16 cellular contexts compared by ENCODE assay signal in genomic region chr7:148472406-148472805, GRCh38.
"Had no signal": no experiment of that assay in that cellular context is flagged by ENCODE, and none has a peak within 500 bp of the region (broad histone marks: within the 10 kb centered on the region; RNA-seq: fewer than 3 reads in every experiment).

No MANE protein-coding gene starts in this region.

- FAIRE-seq: endothelial cell of umbilical vein had no signal

- ATAC-seq: activated naive CD8-positive, alpha-beta T cell treated with anti-CD3 and anti-CD28 coated beads, Interleukin-2, amount 50 U/mL, for 24 hours; left lung; stimulated activated naive CD8-positive, alpha-beta T cell treated with anti-CD3 and anti-CD28 coated beads, Interleukin-15, Interleukin-2, amounts not matched to agents 100 U/mL and 50 U/mL, for 24 hours had no signal

- H3K4me1 Mint-ChIP-seq: activated naive CD4-positive, alpha-beta T cell treated with anti-CD3 and anti-CD28 coated beads, Interleukin-2, amount 10 ng/mL, durations not matched to agents 7 days and 5 days; activated naive CD8-positive, alpha-beta T cell treated with anti-CD3 and anti-CD28 coated beads, Interleukin-2, amount 50 U/mL, for 24 hours had no signal

- H3K36me3 Mint-ChIP-seq: activated naive CD4-positive, alpha-beta T cell treated with anti-CD3 and anti-CD28 coated beads, Interleukin-2, amount 10 ng/mL, durations not matched to agents 7 days and 5 days had no signal

- H3K4me1 ChIP-seq: left lung, suprapubic skin, transverse colon had no signal

- H3K27ac Mint-ChIP-seq: activated naive CD4-positive, alpha-beta T cell treated with anti-CD3 and anti-CD28 coated beads, Interleukin-2, amount 10 ng/mL, durations not matched to agents 7 days and 5 days; activated naive CD8-positive, alpha-beta T cell treated with anti-CD3 and anti-CD28 coated beads, Interleukin-2, amount 50 U/mL, for 24 hours; progenitor cell of endocrine pancreas had no signal

- H3K4me3 ChIP-seq: left lung, suprapubic skin, transverse colon had no signal

- DNase-seq: activated CD4-positive, alpha-beta T cell treated with anti-CD3 and anti-CD28 coated beads for 1 hour; activated CD4-positive, alpha-beta T cell treated with anti-CD3 and anti-CD28 coated beads, Interleukin-2, amount 50 U/mL, for 4 hours; activated naive CD4-positive, alpha-beta T cell treated with anti-CD3 and anti-CD28 coated beads, Interleukin-2, amount 10 ng/mL, durations not matched to agents 7 days and 5 days; activated naive CD8-positive, alpha-beta T cell treated with anti-CD3 and anti-CD28 coated beads, Interleukin-2, amount 50 U/mL, for 24 hours; activated T-cell treated with anti-CD3 and anti-CD28 coated beads, Interleukin-2, amount 50 U/mL, for 1 hour; aorta; dermis blood vessel endothelial cell; effector memory CD4-positive, alpha-beta T cell; foreskin fibroblast; left lung; stimulated activated naive CD8-positive, alpha-beta T cell treated with anti-CD3 and anti-CD28 coated beads, Interleukin-15, Interleukin-2, amounts not matched to agents 100 U/mL and 50 U/mL, for 24 hours; transverse colon; WERI-Rb-1 had no signal

- H3K27ac ChIP-seq: left lung, suprapubic skin, transverse colon, WERI-Rb-1 had no signal

- H3K9me3 ChIP-seq: left lung, suprapubic skin, transverse colon had no signal

- H3K36me3 ChIP-seq: left lung, suprapubic skin, transverse colon, WERI-Rb-1 had no signal

- H3K27me3 ChIP-seq: transverse colon had no signal

- H3K4me3 Mint-ChIP-seq: activated naive CD4-positive, alpha-beta T cell treated with anti-CD3 and anti-CD28 coated beads, Interleukin-2, amount 10 ng/mL, durations not matched to agents 7 days and 5 days; activated naive CD8-positive, alpha-beta T cell treated with anti-CD3 and anti-CD28 coated beads, Interleukin-2, amount 50 U/mL, for 24 hours had no signal

- H3K9me3 Mint-ChIP-seq: activated naive CD4-positive, alpha-beta T cell treated with anti-CD3 and anti-CD28 coated beads, Interleukin-2, amount 10 ng/mL, durations not matched to agents 7 days and 5 days; activated naive CD8-positive, alpha-beta T cell treated with anti-CD3 and anti-CD28 coated beads, Interleukin-2, amount 50 U/mL, for 24 hours had no signal
